1 cellular context compared by ENCODE assay signal in the genomic region with DNA sequence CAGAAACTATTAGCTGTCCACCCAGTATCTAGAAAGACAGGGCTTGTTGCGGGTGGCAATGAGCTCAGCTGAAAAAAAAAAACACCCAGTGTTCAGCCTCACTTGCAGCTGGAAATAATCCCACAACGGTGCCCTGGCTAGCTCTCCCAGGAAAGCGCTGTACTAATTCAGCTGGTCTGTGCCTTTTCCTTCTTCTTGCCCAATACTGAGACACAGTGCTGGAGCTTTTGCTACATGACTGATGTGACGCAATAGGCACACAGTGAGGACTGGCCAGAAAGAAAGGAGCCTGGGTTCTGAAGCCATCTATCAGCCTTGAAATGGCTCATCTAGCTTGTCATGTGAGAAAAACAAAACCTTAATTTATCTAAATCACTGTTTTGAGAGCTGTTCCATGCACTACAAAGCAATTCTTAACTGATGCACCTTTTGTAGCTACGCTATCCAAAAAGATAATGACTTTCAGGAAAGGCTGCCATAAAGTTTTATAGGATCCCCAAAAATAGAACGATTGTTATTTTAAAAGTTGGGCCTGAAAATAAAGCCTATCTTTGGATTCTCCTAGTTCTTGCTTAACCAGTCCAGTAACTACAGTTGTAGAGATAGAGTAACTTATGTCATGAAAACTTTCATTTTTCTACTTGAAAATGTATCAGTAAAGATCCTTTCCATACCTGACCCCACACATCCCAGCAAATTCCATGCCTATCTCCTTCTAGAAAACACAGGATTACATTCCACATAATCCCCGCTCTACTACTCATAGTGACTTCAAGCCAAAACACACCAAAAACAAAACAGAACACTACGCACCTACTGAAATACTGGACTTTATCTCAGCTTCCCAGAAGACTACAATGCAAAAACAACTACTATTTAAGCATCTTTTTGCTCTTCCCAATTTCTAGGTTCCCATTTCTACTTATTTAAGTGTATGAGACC.
A peak's percentile ranks its signal among the peaks of the same experiment; 100 is the strongest.
TF ChIP-seq lines count a peak whose summit lies in the region.

No MANE protein-coding gene starts in this region.

TF ChIP-seq in HepG2, 621 proteins besides CTCF, POLR2A, EP300 and RAD21 (continued from another document and continues in another):
- no peak for TF ChIP-seq ZNF784 (CRISPR knock-in tag; IDR thresholded peaks at IDR 0.05; ENCODE audit: borderline replicate concordance)
- peak; percentile 92 for TF ChIP-seq TBL1XR1 (IDR thresholded peaks at IDR 0.05; ENCODE audit: borderline replicate concordance, low read length, partially characterized antibody)
- no peak for TF ChIP-seq MLLT10 (CRISPR knock-in tag; IDR thresholded peaks at IDR 0.05)
- TF ChIP-seq ZNF781 (CRISPR knock-in tag; IDR thresholded peaks at IDR 0.05; ENCODE audit: borderline replicate concordance, not compliant biosample characterization): no peak
- no peak for TF ChIP-seq RFXAP (CRISPR knock-in tag; IDR thresholded peaks at IDR 0.05; ENCODE audit: borderline replicate concordance)
- peak; percentile 42; the same call in 1 of the 2 replicates for TF ChIP-seq TFAP4 (IDR thresholded peaks at IDR 0.05; ENCODE audit: borderline replicate concordance, low read depth)
- no peak for TF ChIP-seq HNF1A (IDR thresholded peaks at IDR 0.05; ENCODE audit: low read depth)
- no peak; the same call in 1 of the 2 replicates for TF ChIP-seq HNF1A (CRISPR knock-in tag; IDR thresholded peaks at IDR 0.05; ENCODE audit: borderline replicate concordance)
- no peak for TF ChIP-seq NR2F2 (IDR thresholded peaks at IDR 0.05; ENCODE audit: borderline replicate concordance, low read depth)
- TF ChIP-seq ZNF160 (CRISPR knock-in tag; IDR thresholded peaks at IDR 0.05): no peak
- TF ChIP-seq NFIB (CRISPR knock-in tag; IDR thresholded peaks at IDR 0.05; ENCODE audit: borderline replicate concordance): no peak
- no peak for TF ChIP-seq ZSCAN31 (CRISPR knock-in tag; IDR thresholded peaks at IDR 0.05; ENCODE audit: low read depth)
- TF ChIP-seq ZNF136 (CRISPR knock-in tag; IDR thresholded peaks at IDR 0.05; ENCODE audit: low read depth): no peak
- no peak for TF ChIP-seq THYN1 (CRISPR knock-in tag; IDR thresholded peaks at IDR 0.05; ENCODE audit: borderline replicate concordance, low read depth)
- TF ChIP-seq YY1 (IDR thresholded peaks at IDR 0.05; ENCODE audit: insufficient read depth, insufficient replicate concordance, low read depth, low read length): no peak
- TF ChIP-seq ZNF557 (CRISPR knock-in tag; IDR thresholded peaks at IDR 0.05): no peak
- no peak for TF ChIP-seq DZIP1 (CRISPR knock-in tag; IDR thresholded peaks at IDR 0.05)
- TF ChIP-seq SYNCRIP (IDR thresholded peaks at IDR 0.05; ENCODE audit: insufficient read depth, low read depth, low read length): no peak
- TF ChIP-seq SRSF9 (IDR thresholded peaks at IDR 0.05; ENCODE audit: borderline replicate concordance, insufficient read depth, low read depth, low read length, poor library complexity, severe bottlenecking): no peak
- TF ChIP-seq, protein P1, sequence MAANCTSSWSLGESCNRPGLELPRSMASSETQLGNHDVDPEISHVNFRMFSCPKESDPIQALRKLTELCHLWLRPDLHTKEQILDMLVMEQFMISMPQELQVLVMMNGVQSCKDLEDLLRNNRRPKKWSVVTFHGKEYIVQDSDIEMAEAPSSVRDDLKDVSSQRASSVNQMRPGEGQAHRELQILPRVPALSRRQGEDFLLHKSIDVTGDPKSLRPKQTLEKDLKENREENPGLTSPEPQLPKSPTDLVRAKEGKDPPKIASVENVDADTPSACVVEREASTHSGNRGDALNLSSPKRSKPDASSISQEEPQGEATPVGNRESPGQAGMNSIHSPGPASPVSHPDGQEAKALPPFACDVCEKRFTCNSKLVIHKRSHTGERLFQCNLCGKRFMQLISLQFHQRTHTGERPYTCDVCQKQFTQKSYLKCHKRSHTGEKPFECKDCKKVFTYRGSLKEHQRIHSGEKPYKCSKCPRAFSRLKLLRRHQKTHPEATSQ (CRISPR knock-in tag; IDR thresholded peaks at IDR 0.05; ENCODE audit: borderline replicate concordance): no peak
- no peak for TF ChIP-seq FOXA1 (IDR thresholded peaks at IDR 0.05)
- TF ChIP-seq FOXA1 (CRISPR knock-in tag; IDR thresholded peaks at IDR 0.05): 0 out of 2 replicates have a peak, but pooled peaks have one; percentile 24
- TF ChIP-seq CHD4 (IDR thresholded peaks at IDR 0.05; ENCODE audit: borderline replicate concordance, low read length): no peak
- TF ChIP-seq ZSCAN25 (CRISPR knock-in tag; IDR thresholded peaks at IDR 0.05): no peak
- no peak for TF ChIP-seq ZNF878 (CRISPR knock-in tag; IDR thresholded peaks at IDR 0.05)
- no peak for TF ChIP-seq SNAPC2 (CRISPR knock-in tag; IDR thresholded peaks at IDR 0.05)
- TF ChIP-seq ZNF605 (CRISPR knock-in tag; IDR thresholded peaks at IDR 0.05): no peak
- peak; percentile 41; the same call in 1 of the 2 replicates for TF ChIP-seq IRF2 (CRISPR knock-in tag; IDR thresholded peaks at IDR 0.05)
- TF ChIP-seq, protein P2, sequence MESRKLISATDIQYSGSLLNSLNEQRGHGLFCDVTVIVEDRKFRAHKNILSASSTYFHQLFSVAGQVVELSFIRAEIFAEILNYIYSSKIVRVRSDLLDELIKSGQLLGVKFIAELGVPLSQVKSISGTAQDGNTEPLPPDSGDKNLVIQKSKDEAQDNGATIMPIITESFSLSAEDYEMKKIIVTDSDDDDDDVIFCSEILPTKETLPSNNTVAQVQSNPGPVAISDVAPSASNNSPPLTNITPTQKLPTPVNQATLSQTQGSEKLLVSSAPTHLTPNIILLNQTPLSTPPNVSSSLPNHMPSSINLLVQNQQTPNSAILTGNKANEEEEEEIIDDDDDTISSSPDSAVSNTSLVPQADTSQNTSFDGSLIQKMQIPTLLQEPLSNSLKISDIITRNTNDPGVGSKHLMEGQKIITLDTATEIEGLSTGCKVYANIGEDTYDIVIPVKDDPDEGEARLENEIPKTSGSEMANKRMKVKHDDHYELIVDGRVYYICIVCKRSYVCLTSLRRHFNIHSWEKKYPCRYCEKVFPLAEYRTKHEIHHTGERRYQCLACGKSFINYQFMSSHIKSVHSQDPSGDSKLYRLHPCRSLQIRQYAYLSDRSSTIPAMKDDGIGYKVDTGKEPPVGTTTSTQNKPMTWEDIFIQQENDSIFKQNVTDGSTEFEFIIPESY (CRISPR knock-in tag; IDR thresholded peaks at IDR 0.05): peak; percentile 85
- 0 out of 2 replicates have a peak, but pooled peaks have one; percentile 20 for TF ChIP-seq KMT2A (CRISPR knock-in tag; IDR thresholded peaks at IDR 0.05)
- no peak for TF ChIP-seq ZNF672 (CRISPR knock-in tag; IDR thresholded peaks at IDR 0.05)
- no peak for TF ChIP-seq ZNF446 (CRISPR knock-in tag; IDR thresholded peaks at IDR 0.05)
- TF ChIP-seq DNMT1 (CRISPR knock-in tag; IDR thresholded peaks at IDR 0.05): no peak
- no peak for TF ChIP-seq ZNF329 (CRISPR knock-in tag; IDR thresholded peaks at IDR 0.05; ENCODE audit: low read depth)
- TF ChIP-seq SMAD9 (CRISPR knock-in tag; IDR thresholded peaks at IDR 0.05): no peak
- no peak for TF ChIP-seq MTF1 (CRISPR knock-in tag; IDR thresholded peaks at IDR 0.05)
- TF ChIP-seq, protein P3, sequence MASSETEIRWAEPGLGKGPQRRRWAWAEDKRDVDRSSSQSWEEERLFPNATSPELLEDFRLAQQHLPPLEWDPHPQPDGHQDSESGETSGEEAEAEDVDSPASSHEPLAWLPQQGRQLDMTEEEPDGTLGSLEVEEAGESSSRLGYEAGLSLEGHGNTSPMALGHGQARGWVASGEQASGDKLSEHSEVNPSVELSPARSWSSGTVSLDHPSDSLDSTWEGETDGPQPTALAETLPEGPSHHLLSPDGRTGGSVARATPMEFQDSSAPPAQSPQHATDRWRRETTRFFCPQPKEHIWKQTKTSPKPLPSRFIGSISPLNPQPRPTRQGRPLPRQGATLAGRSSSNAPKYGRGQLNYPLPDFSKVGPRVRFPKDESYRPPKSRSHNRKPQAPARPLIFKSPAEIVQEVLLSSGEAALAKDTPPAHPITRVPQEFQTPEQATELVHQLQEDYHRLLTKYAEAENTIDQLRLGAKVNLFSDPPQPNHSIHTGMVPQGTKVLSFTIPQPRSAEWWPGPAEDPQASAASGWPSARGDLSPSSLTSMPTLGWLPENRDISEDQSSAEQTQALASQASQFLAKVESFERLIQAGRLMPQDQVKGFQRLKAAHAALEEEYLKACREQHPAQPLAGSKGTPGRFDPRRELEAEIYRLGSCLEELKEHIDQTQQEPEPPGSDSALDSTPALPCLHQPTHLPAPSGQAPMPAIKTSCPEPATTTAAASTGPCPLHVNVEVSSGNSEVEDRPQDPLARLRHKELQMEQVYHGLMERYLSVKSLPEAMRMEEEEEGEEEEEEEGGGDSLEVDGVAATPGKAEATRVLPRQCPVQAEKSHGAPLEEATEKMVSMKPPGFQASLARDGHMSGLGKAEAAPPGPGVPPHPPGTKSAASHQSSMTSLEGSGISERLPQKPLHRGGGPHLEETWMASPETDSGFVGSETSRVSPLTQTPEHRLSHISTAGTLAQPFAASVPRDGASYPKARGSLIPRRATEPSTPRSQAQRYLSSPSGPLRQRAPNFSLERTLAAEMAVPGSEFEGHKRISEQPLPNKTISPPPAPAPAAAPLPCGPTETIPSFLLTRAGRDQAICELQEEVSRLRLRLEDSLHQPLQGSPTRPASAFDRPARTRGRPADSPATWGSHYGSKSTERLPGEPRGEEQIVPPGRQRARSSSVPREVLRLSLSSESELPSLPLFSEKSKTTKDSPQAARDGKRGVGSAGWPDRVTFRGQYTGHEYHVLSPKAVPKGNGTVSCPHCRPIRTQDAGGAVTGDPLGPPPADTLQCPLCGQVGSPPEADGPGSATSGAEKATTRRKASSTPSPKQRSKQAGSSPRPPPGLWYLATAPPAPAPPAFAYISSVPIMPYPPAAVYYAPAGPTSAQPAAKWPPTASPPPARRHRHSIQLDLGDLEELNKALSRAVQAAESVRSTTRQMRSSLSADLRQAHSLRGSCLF (CRISPR knock-in tag; IDR thresholded peaks at IDR 0.05; ENCODE audit: borderline replicate concordance): no peak
- peak; percentile 99 for TF ChIP-seq ZNF264 (CRISPR knock-in tag; IDR thresholded peaks at IDR 0.05)
- no peak for TF ChIP-seq EZH2 (conservative IDR thresholded peaks at IDR 0.05; ENCODE audit: low read depth, low read length)
- TF ChIP-seq TMF1 (CRISPR knock-in tag; IDR thresholded peaks at IDR 0.05; ENCODE audit: low read depth): no peak
- TF ChIP-seq TEAD2 (CRISPR knock-in tag; IDR thresholded peaks at IDR 0.05): no peak
- no peak for TF ChIP-seq CBFB (CRISPR knock-in tag; IDR thresholded peaks at IDR 0.05)
- no peak for TF ChIP-seq YEATS2 (CRISPR knock-in tag; IDR thresholded peaks at IDR 0.05; ENCODE audit: borderline replicate concordance)
